8 cellular contexts compared by ENCODE assay signal in the genomic region with DNA sequence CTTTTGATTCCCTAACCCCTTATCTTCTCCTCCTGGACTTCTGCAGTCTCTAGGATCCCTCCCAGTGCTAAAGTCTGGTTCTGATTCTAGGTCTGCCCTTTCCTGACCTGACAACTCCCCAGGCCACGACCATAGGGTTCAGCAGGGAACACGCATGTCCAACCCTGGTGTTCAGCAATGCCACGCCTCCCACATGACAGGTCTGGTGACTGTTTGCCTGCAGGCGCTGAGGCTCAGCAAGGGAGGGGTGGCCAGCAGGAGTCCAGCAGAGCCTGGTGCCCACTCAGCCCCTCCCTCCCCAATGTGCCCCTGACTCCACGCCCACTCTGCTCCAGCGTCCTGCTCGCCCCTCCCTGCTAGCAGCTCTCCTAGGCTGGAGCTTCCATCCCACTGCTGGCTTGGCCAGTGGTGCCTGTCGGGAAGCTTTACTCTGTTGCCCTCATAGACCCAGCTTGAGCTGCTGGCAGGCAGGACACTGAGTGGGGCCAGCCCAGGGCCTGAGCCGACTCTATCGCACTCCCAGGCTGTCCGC. TPM values are rescaled to one million over a fixed set of nuclear protein-coding genes. Genes with fewer than 3 reads are reported as not detected.
A peak's percentile ranks its signal among the peaks of the same experiment; 100 is the strongest.
DNase-seq lines count a peak whose midpoint lies in the region; ATAC-seq and TF ChIP-seq lines count a peak whose summit lies in the region.

No MANE protein-coding gene starts in this region.

- DNase-seq in GM23248 = peak; percentile 74
- peak; percentile 9 for DNase-seq in activated CD4-positive, alpha-beta T cell treated with anti-CD3 and anti-CD28 coated beads, Interleukin-2, amount 50 U/mL, for 1 hour
- peak in 4 of 5 donors; percentile 62 to 71 (median 69) for DNase-seq in heart left ventricle
- peak; percentile 71 for DNase-seq in sciatic nerve (ENCODE audit: low spot score)
- DNase-seq in NCI-H2171 treated with DMSO at 0.1 percent for 48 hours (lab: John Stamatoyannopoulos, UW) = no peak
- no peak for DNase-seq in GDM1 (lab: John Stamatoyannopoulos, UW)
- DNase-seq in KG1 (lab: John Stamatoyannopoulos, UW) = no peak

- no peaks in the 10 kb centered on the region for H3K9me3 ChIP-seq in GM23248 (ENCODE audit: low read depth)
- no peaks in the 10 kb centered on the region for H3K9me3 ChIP-seq in heart left ventricle

- H2AFZ ChIP-seq in GM23248 = no peak overlapping the region

- TF ChIP-seq CTCF in heart left ventricle (IDR thresholded peaks at IDR 0.05) = no peak

- ATAC-seq in heart left ventricle (peak; percentile 29 to 56 (median 51)), sciatic nerve (peak; percentile 81), GM21360 (IDR thresholded peaks at IDR 0.05; ENCODE audit: unreplicated experiment) (no peak)

- H3K4me1 ChIP-seq in GM23248 (ENCODE audit: insufficient read depth) (peaks cover 13% of the 10 kb centered on the region), heart left ventricle (peaks cover 0 to 97% (median 76%) of the 10 kb centered on the region in 12 donors)

- no peaks in the 10 kb centered on the region for H3F3A ChIP-seq in GM23248 (ENCODE audit: insufficient read depth)

- intact Hi-C loops in heart left ventricle (cut with DNase I) = no loop called here
- intact Hi-C loops in sciatic nerve (cut with DNase I) = no loop called here

- H3K9me2 ChIP-seq in GM23248 (ENCODE audit: insufficient read depth) = no peaks in the 10 kb centered on the region

- H3K4me2 ChIP-seq in GM23248 (ENCODE audit: unreplicated experiment) = peak overlapping the region; percentile 16

- H3K36me3 ChIP-seq in GM23248 (ENCODE audit: low read depth) = no peaks in the 10 kb centered on the region
- peaks cover 0 to 5% (median 0%) of the 10 kb centered on the region in 9 donors for H3K36me3 ChIP-seq in heart left ventricle

- H3K4me3 ChIP-seq in GM23248 = no peak overlapping the region
- H3K4me3 ChIP-seq in heart left ventricle = peak overlapping the region in 1 of 12 donors; percentile 45

- no peaks in the 10 kb centered on the region for H4K20me1 ChIP-seq in GM23248 (ENCODE audit: insufficient read depth)

- TF ChIP-seq POLR2A in heart left ventricle (IDR thresholded peaks at IDR 0.05) = no peak

- peaks cover 100% of the 10 kb centered on the region for H3K79me2 ChIP-seq in GM23248 (ENCODE audit: insufficient read depth)

- H3K27ac ChIP-seq in GM23248 (0 out of 2 replicates have a peak overlapping the region, but pooled peaks have one; percentile 7), heart left ventricle (peak overlapping the region; percentile 6 to 95 (median 66))

- in situ Hi-C loops in GM23248 (cut with MboI) = no loop called here

- no peak overlapping the region for H3K9ac ChIP-seq in GM23248

- WGBS in GM23248 (ENCODE audit: low coverage in 1 of 2, low lambda C conversion rate in 2 of 2, missing lambda C conversion rate in 2 of 2), 2 experiments = 25 to 29% methylated on average over 10 to 11 of the region's 11 CpGs
- WGBS in heart left ventricle, 4 donors = 50 to 67% (median 56%) methylated on average over 11 of the region's 11 CpGs

- H3K27me3 ChIP-seq in GM23248 (replicated peaks; ENCODE audit: insufficient read depth) (no peaks in the 10 kb centered on the region), heart left ventricle (no peaks in the 10 kb centered on the region)

RNA-seq across cellular contexts. Expression of a gene that starts 17.3 kb away (rescaled TPM):
- total RNA-seq in GM23248 (2014; rRNA removed; shearing (Covaris generic)) = 8.5 and 12.9 TPM in 2 replicates
- 20.0 and 23.7 TPM in 2 replicates for polyA plus RNA-seq in GM23248 (2016; fragmentation: Nextera tagmentation; extraction: Ambion mirVana)
- 10 to 100 TPM; 11.4 to 44.9 (median 25.3) TPM for total RNA-seq in heart left ventricle
- polyA plus RNA-seq in heart left ventricle = 10 to 100 TPM in 1 of 2 donors, 1 to 10 TPM in 1; 9.4 to 15.1 TPM
- total RNA-seq in sciatic nerve = 17.3 TPM

Comparison
In these comparisons a context has a peak if more than half of its experiments do, and no peak if none do; other contexts are left out.
1. DNase-seq: peak in GM23248 (single experiment), activated CD4-positive, alpha-beta T cell treated with anti-CD3 and anti-CD28 coated beads, Interleukin-2, amount 50 U/mL, for 1 hour (single experiment), heart left ventricle (4 of 5) and sciatic nerve (single experiment); none in NCI-H2171 treated with DMSO at 0.1 percent for 48 hours (single experiment), GDM1 (single experiment) and KG1 (single experiment).